ENCODE assay signal across 11 cellular contexts in the genomic region with DNA sequence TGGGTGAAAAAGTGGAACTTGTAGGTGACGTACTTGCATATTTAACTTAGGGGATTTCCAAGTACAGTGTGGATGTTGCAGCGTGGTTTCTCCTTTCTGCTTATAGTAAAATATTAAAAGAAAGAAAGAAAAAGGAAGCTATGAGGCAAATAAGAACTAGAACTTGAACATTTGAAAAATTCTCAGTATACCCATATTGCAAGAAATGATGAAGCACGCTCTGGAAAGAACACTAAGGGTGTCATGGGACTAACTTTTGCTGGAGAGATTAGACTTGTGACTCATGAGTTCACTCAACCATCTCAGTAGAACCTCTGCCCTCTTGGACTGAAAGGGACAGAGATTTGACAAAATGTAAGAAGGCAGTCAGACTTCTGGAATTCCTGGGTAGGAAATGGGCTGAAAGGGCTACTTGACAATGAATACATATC.
A peak's percentile ranks its signal among the peaks of the same experiment; 100 is the strongest.
DNase-seq lines count a peak whose midpoint lies in the region; ATAC-seq, FAIRE-seq and TF ChIP-seq lines count a peak whose summit lies in the region.
"Had no signal": no experiment of that assay in that cellular context is flagged by ENCODE, and none has a peak within 500 bp of the region (broad histone marks: within the 10 kb centered on the region; RNA-seq: fewer than 3 reads in every experiment).

No MANE protein-coding gene starts in this region.

- H3K27ac ChIP-seq in astrocyte (ENCODE audit: low read depth, low read length) (no peak overlapping the region), dorsolateral prefrontal cortex (no peak overlapping the region)

- no peaks in the 10 kb centered on the region for H4K20me1 ChIP-seq in astrocyte (ENCODE audit: insufficient read depth, low read length)

- H3K79me2 ChIP-seq in astrocyte (ENCODE audit: insufficient read depth, low read length) = no peaks in the 10 kb centered on the region

- no peaks in the 10 kb centered on the region for H3K4me1 ChIP-seq in astrocyte (ENCODE audit: insufficient read depth, low read length)

- H3K9ac ChIP-seq in astrocyte (ENCODE audit: low read length) = no peak overlapping the region

- H3K9me3 Mint-ChIP-seq in astrocyte (ENCODE audit: unreplicated experiment) (no peaks in the 10 kb centered on the region), endothelial cell (ENCODE audit: unreplicated experiment) (no peaks in the 10 kb centered on the region)
- H3K9me3 Mint-ChIP-seq: activated CD4-positive, alpha-beta T cell treated with anti-CD3 and anti-CD28 coated beads, Interleukin-2, amount 10 ng/mL, durations not matched to agents 24 days and 14 days had no signal

- no peak overlapping the region for H3K4me2 ChIP-seq in astrocyte (ENCODE audit: low read length)

- no peaks in the 10 kb centered on the region for H3K9me3 ChIP-seq in astrocyte (ENCODE audit: insufficient read depth, low read depth, low read length)
- H3K9me3 ChIP-seq: HAP-1 had no signal

- H3K27me3 ChIP-seq in astrocyte (ENCODE audit: insufficient read depth, low read length) (no peaks in the 10 kb centered on the region), dorsolateral prefrontal cortex (no peaks in the 10 kb centered on the region)

- H3K4me3 Mint-ChIP-seq in astrocyte (ENCODE audit: unreplicated experiment) (no peak overlapping the region), endothelial cell (ENCODE audit: unreplicated experiment) (no peak overlapping the region)
- H3K4me3 Mint-ChIP-seq: activated CD4-positive, alpha-beta T cell treated with anti-CD3 and anti-CD28 coated beads, Interleukin-2, amount 10 ng/mL, durations not matched to agents 24 days and 14 days; dendritic cell treated with granulocyte-macrophage colony-stimulating factor and Interleukin-4, amounts not matched to agents 40 ng/mL and 50 ng/mL, for 4 days had no signal

- ATAC-seq in GM19452 (IDR thresholded peaks at IDR 0.05; ENCODE audit: unreplicated experiment) (peak; percentile 90), HG03060 (IDR thresholded peaks at IDR 0.05; ENCODE audit: low read depth, unreplicated experiment) (peak; percentile 92)

- in situ Hi-C loops in ACHN (cut with HindIII; ENCODE audit: low pct_ligation_motif_present, low pct_unique_long_range_greater_than_20kb, low sequenced_read_pairs) = no loop called here

- H3K27ac Mint-ChIP-seq in astrocyte (ENCODE audit: unreplicated experiment) (no peak overlapping the region), endothelial cell (ENCODE audit: unreplicated experiment) (no peak overlapping the region)
- H3K27ac Mint-ChIP-seq: activated CD4-positive, alpha-beta T cell treated with anti-CD3 and anti-CD28 coated beads, Interleukin-2, amount 10 ng/mL, durations not matched to agents 24 days and 14 days; dendritic cell treated with granulocyte-macrophage colony-stimulating factor and Interleukin-4, amounts not matched to agents 40 ng/mL and 50 ng/mL, for 4 days had no signal

- FAIRE-seq in astrocyte (lab: Jason Lieb, UNC) = no peak

- DNase-seq in ACHN (peak; percentile 71), astrocyte (ENCODE audit: low read depth) (peak; percentile 79), Kasumi-1 (lab: John Stamatoyannopoulos, UW) (no peak), dorsolateral prefrontal cortex (no peak), DMS153 (lab: John Stamatoyannopoulos, UW) (no peak), endothelial cell (ENCODE audit: low spot score) (no peak)
- DNase-seq: activated CD4-positive, alpha-beta T cell treated with anti-CD3 and anti-CD28 coated beads, Interleukin-2, amount 10 ng/mL, durations not matched to agents 24 days and 14 days had no signal

- H3K4me1 Mint-ChIP-seq in astrocyte (ENCODE audit: low read depth, unreplicated experiment) (peaks cover 12% of the 10 kb centered on the region), endothelial cell (ENCODE audit: unreplicated experiment) (no peaks in the 10 kb centered on the region)
- H3K4me1 Mint-ChIP-seq: activated CD4-positive, alpha-beta T cell treated with anti-CD3 and anti-CD28 coated beads, Interleukin-2, amount 10 ng/mL, durations not matched to agents 24 days and 14 days had no signal

- no peak overlapping the region for H2AFZ ChIP-seq in astrocyte (ENCODE audit: low read depth, low read length)

- H3K36me3 Mint-ChIP-seq in astrocyte (ENCODE audit: low read depth, unreplicated experiment) (no peaks in the 10 kb centered on the region), endothelial cell (ENCODE audit: low read depth, unreplicated experiment) (no peaks in the 10 kb centered on the region)

- no peak overlapping the region for H3K4me3 ChIP-seq in astrocyte (ENCODE audit: insufficient read depth, low read depth, low read length)
- H3K4me3 ChIP-seq in dorsolateral prefrontal cortex = no peak overlapping the region
- H3K4me3 ChIP-seq: HAP-1 had no signal

- no peak for TF ChIP-seq CTCF in astrocyte (IDR thresholded peaks at IDR 0.05; ENCODE audit: insufficient read depth, low read depth, low read length)
- TF ChIP-seq CTCF in dorsolateral prefrontal cortex (IDR thresholded peaks at IDR 0.05 in 54 of 56, conservative IDR thresholded peaks at IDR 0.05 in 2 of 56; ENCODE audit: low read depth in 1 of 56, partially characterized antibody in 56 of 56) = no peak
- no peak for TF ChIP-seq CTCF in endothelial cell (IDR thresholded peaks at IDR 0.05; ENCODE audit: unreplicated experiment)

- intact Hi-C loops in dorsolateral prefrontal cortex (cut with DNase I) = no loop called here

- H3K27me3 Mint-ChIP-seq in astrocyte (ENCODE audit: low read depth, unreplicated experiment) = no peaks in the 10 kb centered on the region
- no peaks in the 10 kb centered on the region for H3K27me3 Mint-ChIP-seq in endothelial cell (ENCODE audit: unreplicated experiment)
- H3K27me3 Mint-ChIP-seq: activated CD4-positive, alpha-beta T cell treated with anti-CD3 and anti-CD28 coated beads, Interleukin-2, amount 10 ng/mL, durations not matched to agents 24 days and 14 days; dendritic cell treated with granulocyte-macrophage colony-stimulating factor and Interleukin-4, amounts not matched to agents 40 ng/mL and 50 ng/mL, for 4 days had no signal

- H3K36me3 ChIP-seq in astrocyte (ENCODE audit: insufficient read depth, low read length) = no peaks in the 10 kb centered on the region
- H3K36me3 ChIP-seq: HAP-1 had no signal

Comparison
In these comparisons a context has a peak if more than half of its experiments do, and no peak if none do; other contexts are left out.
1. DNase-seq: peak in ACHN (single experiment) and astrocyte (single experiment); none in Kasumi-1 (0 of 2), dorsolateral prefrontal cortex (0 of 10), DMS153 (single experiment) and endothelial cell (single experiment).